Comparison of ENCODE assay signal across 8 cellular contexts in genomic region chr9:129383005-129383414, GRCh38.
DNase-seq lines count a peak whose midpoint lies in the region; TF ChIP-seq lines count a peak whose summit lies in the region.

No MANE protein-coding gene starts in this region.

- no peaks in the 10 kb centered on the region for H3K36me3 ChIP-seq in mesodermal cell (ENCODE audit: control insufficient read depth, insufficient read depth, low read length)
- H3K36me3 ChIP-seq in uterus: no peaks in the 10 kb centered on the region

- peaks cover 7% of the 10 kb centered on the region for H3K9me3 Mint-ChIP-seq in glutamatergic neuron (ENCODE audit: unreplicated experiment)

- H3K4me3 ChIP-seq in mesodermal cell (ENCODE audit: extremely low read depth, insufficient read depth, low read length, poor library complexity, severe bottlenecking) (peak overlapping the region; percentile 33), uterus (peak overlapping the region; percentile 50 to 60)

- 36 to 44% methylated on average over 13 to 14 of the region's 14 CpGs for WGBS in mesodermal cell (ENCODE audit: insufficient coverage in 2 of 2), 2 experiments

- DNase-seq in DMS79 treated with DMSO at 0.1 percent for 48 hours (lab: John Stamatoyannopoulos, UW) (peak; percentile 93), NCI-H345 (lab: John Stamatoyannopoulos, UW) (peak; percentile 70), ecto neural progenitor cell (ENCODE audit: low spot score) (peak; percentile 55), uterus (no peak), NCI-H187 (lab: John Stamatoyannopoulos, UW) (no peak), glutamatergic neuron (no peak), HUDEP-2 (lab: John Stamatoyannopoulos, UW; ENCODE audit: unreplicated experiment in 76 of 76) (no peak)

- H3K4me1 ChIP-seq in mesodermal cell (ENCODE audit: control insufficient read depth, insufficient read depth, low read length, poor library complexity, severe bottlenecking): peaks cover 12% of the 10 kb centered on the region
- peaks cover 0 to 11% of the 10 kb centered on the region in 2 donors for H3K4me1 ChIP-seq in uterus

- no peak overlapping the region for H3K27ac Mint-ChIP-seq in glutamatergic neuron (ENCODE audit: unreplicated experiment)

- H3K4me3 Mint-ChIP-seq in glutamatergic neuron (ENCODE audit: unreplicated experiment): no peak overlapping the region

- intact Hi-C loops in uterus (cut with DNase I; ENCODE audit: low total_unique reads): no loop called here

- no peak for TF ChIP-seq POLR2A in uterus (IDR thresholded peaks at IDR 0.05)

- H3K27me3 Mint-ChIP-seq in glutamatergic neuron (ENCODE audit: unreplicated experiment): peaks cover 11% of the 10 kb centered on the region

- TF ChIP-seq CTCF in uterus (IDR thresholded peaks at IDR 0.05) (no peak), glutamatergic neuron (IDR thresholded peaks at IDR 0.05; ENCODE audit: partially characterized antibody, unreplicated experiment) (no peak)

- no peaks in the 10 kb centered on the region for H3K36me3 Mint-ChIP-seq in glutamatergic neuron (ENCODE audit: unreplicated experiment)

- H3K4me1 Mint-ChIP-seq in glutamatergic neuron (ENCODE audit: low read depth, unreplicated experiment): peaks cover 13% of the 10 kb centered on the region

- H3K27ac ChIP-seq in mesodermal cell (ENCODE audit: low read depth, low read length, severe bottlenecking): no peak overlapping the region
- H3K27ac ChIP-seq in uterus: peak overlapping the region; percentile 84 to 94

- H3K9me3 ChIP-seq in mesodermal cell (ENCODE audit: control insufficient read depth, low read length) (no peaks in the 10 kb centered on the region), uterus (no peaks in the 10 kb centered on the region)

- no peaks in the 10 kb centered on the region for H3K27me3 ChIP-seq in uterus

Comparison
In these comparisons a context has a peak if more than half of its experiments do, and no peak if none do; other contexts are left out.
1. DNase-seq: peak in DMS79 treated with DMSO at 0.1 percent for 48 hours (single experiment), NCI-H345 (single experiment) and ecto neural progenitor cell (single experiment); none in uterus (0 of 2), NCI-H187 (0 of 2), glutamatergic neuron (single experiment) and HUDEP-2 (0 of 76).